Comparison of ENCODE assay signal across 1 cellular context in the genomic region with DNA sequence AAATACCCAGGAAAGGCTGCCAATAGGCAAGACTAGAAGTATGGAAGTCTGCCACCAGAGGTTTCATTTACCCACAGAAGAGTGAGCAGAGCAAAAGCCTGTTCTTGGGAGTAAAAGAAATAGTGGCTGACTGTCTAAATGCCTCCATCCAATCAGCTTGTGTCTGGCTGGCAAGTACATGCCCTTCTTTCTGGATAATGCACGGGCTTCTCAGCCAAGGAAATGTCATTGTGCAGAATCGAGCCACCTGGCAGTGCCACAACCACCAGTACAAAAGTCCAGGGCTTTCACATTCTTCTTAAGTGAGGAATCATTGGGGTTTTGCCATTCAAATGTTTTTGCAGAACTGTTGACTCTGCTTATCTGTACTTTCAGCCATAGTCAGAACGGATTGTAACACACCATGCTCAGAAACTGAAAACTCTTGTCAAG.
TF ChIP-seq lines count a peak whose summit lies in the region.

No MANE protein-coding gene starts in this region.

TF ChIP-seq in A549, 52 proteins besides CTCF, POLR2A, EP300 and RAD21:
- TF ChIP-seq MAFK (IDR thresholded peaks at IDR 0.05; ENCODE audit: partially characterized antibody): peak; percentile 22
- TF ChIP-seq, protein P1, sequence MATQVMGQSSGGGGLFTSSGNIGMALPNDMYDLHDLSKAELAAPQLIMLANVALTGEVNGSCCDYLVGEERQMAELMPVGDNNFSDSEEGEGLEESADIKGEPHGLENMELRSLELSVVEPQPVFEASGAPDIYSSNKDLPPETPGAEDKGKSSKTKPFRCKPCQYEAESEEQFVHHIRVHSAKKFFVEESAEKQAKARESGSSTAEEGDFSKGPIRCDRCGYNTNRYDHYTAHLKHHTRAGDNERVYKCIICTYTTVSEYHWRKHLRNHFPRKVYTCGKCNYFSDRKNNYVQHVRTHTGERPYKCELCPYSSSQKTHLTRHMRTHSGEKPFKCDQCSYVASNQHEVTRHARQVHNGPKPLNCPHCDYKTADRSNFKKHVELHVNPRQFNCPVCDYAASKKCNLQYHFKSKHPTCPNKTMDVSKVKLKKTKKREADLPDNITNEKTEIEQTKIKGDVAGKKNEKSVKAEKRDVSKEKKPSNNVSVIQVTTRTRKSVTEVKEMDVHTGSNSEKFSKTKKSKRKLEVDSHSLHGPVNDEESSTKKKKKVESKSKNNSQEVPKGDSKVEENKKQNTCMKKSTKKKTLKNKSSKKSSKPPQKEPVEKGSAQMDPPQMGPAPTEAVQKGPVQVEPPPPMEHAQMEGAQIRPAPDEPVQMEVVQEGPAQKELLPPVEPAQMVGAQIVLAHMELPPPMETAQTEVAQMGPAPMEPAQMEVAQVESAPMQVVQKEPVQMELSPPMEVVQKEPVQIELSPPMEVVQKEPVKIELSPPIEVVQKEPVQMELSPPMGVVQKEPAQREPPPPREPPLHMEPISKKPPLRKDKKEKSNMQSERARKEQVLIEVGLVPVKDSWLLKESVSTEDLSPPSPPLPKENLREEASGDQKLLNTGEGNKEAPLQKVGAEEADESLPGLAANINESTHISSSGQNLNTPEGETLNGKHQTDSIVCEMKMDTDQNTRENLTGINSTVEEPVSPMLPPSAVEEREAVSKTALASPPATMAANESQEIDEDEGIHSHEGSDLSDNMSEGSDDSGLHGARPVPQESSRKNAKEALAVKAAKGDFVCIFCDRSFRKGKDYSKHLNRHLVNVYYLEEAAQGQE (IDR thresholded peaks at IDR 0.05): no peak
